9 cellular contexts compared by ENCODE assay signal in genomic region chr2:131478855-131479461, GRCh38. TPM values are rescaled to one million over a fixed set of nuclear protein-coding genes. Genes with fewer than 3 reads are reported as not detected.
"Had no signal": no experiment of that assay in that cellular context is flagged by ENCODE, and none has a peak within 500 bp of the region (broad histone marks: within the 10 kb centered on the region; RNA-seq: fewer than 3 reads in every experiment).

No MANE protein-coding gene starts in this region.

RNA-seq across cellular contexts. Expression of gene TUBA3D, which starts 3.0 kb away (rescaled TPM):
- total RNA-seq: activated B cell treated with CpG ODN at 0.5 μM for 24 hours; activated CD4-positive, alpha-beta T cell treated with anti-CD3 and anti-CD28 coated beads, Interleukin-2, amount 10 ng/mL, durations not matched to agents 24 days and 14 days; activated CD8-positive, alpha-beta memory T cell treated with anti-CD3 and anti-CD28 coated beads for 36 hours; activated naive CD8-positive, alpha-beta T cell treated with anti-CD3 and anti-CD28 coated beads, Interleukin-2, amount 10 ng/mL, durations not matched to agents 7 days and 5 days; activated T-helper 2 cell treated with anti-CD3 and anti-CD28 coated beads, Interferon-gamma antibody, Interleukin-2, Interleukin-4, amounts not matched to agents 10 μg/mL and 5 μg/mL and 100 μg/mL, durations not matched to agents 14 hours and 24 hours and 36 hours; aorta; M059J; PC-3; T-helper 17 cell had no signal
